Comparison of ENCODE assay signal across 10 cellular contexts in genomic region chr12:16604853-16605252, GRCh38. TPM values are rescaled to one million over a fixed set of nuclear protein-coding genes. Genes with fewer than 3 reads are reported as not detected.
DNase-seq lines count a peak whose midpoint lies in the region.
"Had no signal": no experiment of that assay in that cellular context is flagged by ENCODE, and none has a peak within 500 bp of the region (broad histone marks: within the 10 kb centered on the region; RNA-seq: fewer than 3 reads in every experiment).

No MANE protein-coding gene starts in this region.

- no peaks in the 10 kb centered on the region for H3K36me3 ChIP-seq in stomach smooth muscle (ENCODE audit: control insufficient read depth in 2 of 2, insufficient read depth in 2 of 2, low read length in 2 of 2)

- H3K27ac ChIP-seq in caudate nucleus (ENCODE audit: low read depth, low read length) (peak overlapping the region; percentile 96), stomach smooth muscle (ENCODE audit: low read length) (peak overlapping the region; percentile 81)

- intact Hi-C loops in posterior vena cava (cut with DNase I): no loop called here

- H3K27me3 ChIP-seq in stomach smooth muscle (ENCODE audit: control insufficient read depth in 1 of 2, insufficient read depth in 2 of 2, low read length in 2 of 2): no peaks in the 10 kb centered on the region

- H3K4me1 ChIP-seq in stomach smooth muscle (ENCODE audit: control insufficient read depth, insufficient read depth, low read length): no peaks in the 10 kb centered on the region

- peak; percentile 59 for DNase-seq in NCI-H1092 treated with DMSO at 0.1 percent for 48 hours (lab: John Stamatoyannopoulos, UW)
- DNase-seq in caudate nucleus (lab: John Stamatoyannopoulos, UW): peak in 3 of 61 donors; percentile 7 to 37 (median 29)
- peak; percentile 17 for DNase-seq in left kidney (ENCODE audit: low read depth, low spot score)
- no peak for DNase-seq in posterior vena cava (ENCODE audit: low spot score)
- no peak for DNase-seq in HuH-7.5 (ENCODE audit: low spot score)
- no peak for DNase-seq in GDM1 (lab: John Stamatoyannopoulos, UW)
- no peak for DNase-seq in islet precursor cell
- DNase-seq: activated T-cell treated with anti-CD3 and anti-CD28 coated beads for 4 hours, midbrain had no signal

- peak overlapping the region; percentile 27 to 85 for H3K4me3 ChIP-seq in stomach smooth muscle (ENCODE audit: low read length in 2 of 2)

- peak overlapping the region in 1 of 2 donors; percentile 29 for H3K9ac ChIP-seq in stomach smooth muscle (ENCODE audit: low read length in 2 of 2)

- no peaks in the 10 kb centered on the region for H3K9me3 ChIP-seq in stomach smooth muscle (ENCODE audit: control insufficient read depth in 2 of 2, low read length in 2 of 2)

RNA-seq across cellular contexts. Expression of gene LMO3, which starts 1.1 kb away (rescaled TPM):
- total RNA-seq in posterior vena cava: 10 to 100 TPM; 74.1 to 80.4 TPM

Comparison
In these comparisons a context has a peak if more than half of its experiments do, and no peak if none do; other contexts are left out.
1. DNase-seq: peak in NCI-H1092 treated with DMSO at 0.1 percent for 48 hours (single experiment) and left kidney (single experiment); none in posterior vena cava (single experiment), HuH-7.5 (single experiment), GDM1 (single experiment) and islet precursor cell (single experiment).